1 cellular context compared by ENCODE assay signal in the genomic region with DNA sequence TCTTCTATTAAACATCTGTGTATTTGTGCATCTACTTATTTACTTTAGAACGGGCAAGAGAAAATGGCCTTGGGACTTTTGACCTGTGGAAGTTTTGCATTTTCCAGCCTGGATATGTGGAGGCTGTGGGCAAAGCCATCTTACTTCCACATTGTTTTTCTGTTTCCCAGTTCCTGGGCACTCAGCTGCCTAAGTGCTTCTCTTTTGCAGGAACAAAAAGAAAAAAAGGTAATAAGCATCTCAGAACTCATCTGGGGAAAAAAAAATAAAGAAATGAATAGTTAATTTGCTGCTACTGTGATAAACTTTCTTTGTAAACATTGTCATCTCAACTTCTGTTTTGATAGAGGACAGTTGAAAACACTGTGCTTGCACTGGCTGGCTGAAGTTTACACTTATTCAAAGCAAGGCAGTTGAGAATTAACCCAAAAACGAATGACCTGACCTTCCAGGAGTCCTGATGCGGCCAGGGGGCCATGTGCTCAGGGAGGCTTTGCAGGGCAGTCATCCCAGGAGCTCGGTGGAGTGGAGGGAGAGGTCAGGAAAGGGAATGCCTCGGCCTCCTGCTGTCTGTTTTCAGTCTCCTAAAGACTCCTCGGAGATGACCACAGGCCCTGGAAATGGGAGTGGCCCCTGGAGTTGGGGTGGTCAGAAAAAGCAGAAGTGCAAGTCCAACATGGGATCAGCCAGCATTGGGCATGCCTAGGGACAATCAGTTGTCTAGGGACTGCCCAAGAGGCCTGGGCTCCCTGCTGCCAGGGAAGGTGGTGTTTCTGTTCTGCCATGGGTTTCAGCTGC.
A peak's percentile ranks its signal among the peaks of the same experiment; 100 is the strongest.
TF ChIP-seq lines count a peak whose summit lies in the region.

No MANE protein-coding gene starts in this region.

TF ChIP-seq in HepG2, 621 proteins besides CTCF, POLR2A, EP300 and RAD21 (continued from another document and continues in another):
- no peak for TF ChIP-seq SKIL (CRISPR knock-in tag; IDR thresholded peaks at IDR 0.05; ENCODE audit: borderline replicate concordance)
- TF ChIP-seq, protein P1, sequence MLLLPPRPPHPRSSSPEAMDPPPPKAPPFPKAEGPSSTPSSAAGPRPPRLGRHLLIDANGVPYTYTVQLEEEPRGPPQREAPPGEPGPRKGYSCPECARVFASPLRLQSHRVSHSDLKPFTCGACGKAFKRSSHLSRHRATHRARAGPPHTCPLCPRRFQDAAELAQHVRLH (CRISPR knock-in tag; IDR thresholded peaks at IDR 0.05; ENCODE audit: borderline replicate concordance, low read depth), result 0 out of 2 replicates have a peak, but pooled peaks have one; percentile 8
- TF ChIP-seq CREB1 (IDR thresholded peaks at IDR 0.05), result no peak
- TF ChIP-seq CREB1 (CRISPR knock-in tag; IDR thresholded peaks at IDR 0.05), result no peak; the same call in 1 of the 2 replicates
- no peak for TF ChIP-seq ZIK1 (CRISPR knock-in tag; IDR thresholded peaks at IDR 0.05; ENCODE audit: borderline replicate concordance, low read depth)
- no peak for TF ChIP-seq HMG20B (CRISPR knock-in tag; conservative IDR thresholded peaks at IDR 0.05)
- TF ChIP-seq KLF11 (CRISPR knock-in tag; IDR thresholded peaks at IDR 0.05), result no peak
- TF ChIP-seq KLF12 (CRISPR knock-in tag; IDR thresholded peaks at IDR 0.05; ENCODE audit: borderline replicate concordance), result no peak
- TF ChIP-seq TFE3 (CRISPR knock-in tag; IDR thresholded peaks at IDR 0.05), result no peak
- no peak for TF ChIP-seq IKZF1 (IDR thresholded peaks at IDR 0.05)
- TF ChIP-seq AFF4 (CRISPR knock-in tag; IDR thresholded peaks at IDR 0.05), result no peak
- TF ChIP-seq ZNF383 (CRISPR knock-in tag; IDR thresholded peaks at IDR 0.05; ENCODE audit: borderline replicate concordance), result no peak
- TF ChIP-seq ZNF121 (CRISPR knock-in tag; IDR thresholded peaks at IDR 0.05), result no peak
- TF ChIP-seq ZFP37 (CRISPR knock-in tag; IDR thresholded peaks at IDR 0.05; ENCODE audit: borderline replicate concordance), result no peak
- TF ChIP-seq CHD4 (IDR thresholded peaks at IDR 0.05; ENCODE audit: borderline replicate concordance, low read length), result no peak
- TF ChIP-seq NFYC (CRISPR knock-in tag; IDR thresholded peaks at IDR 0.05), result no peak
- TF ChIP-seq SETDB1 (CRISPR knock-in tag; IDR thresholded peaks at IDR 0.05; ENCODE audit: borderline replicate concordance), result no peak
- no peak for TF ChIP-seq SMAD9 (CRISPR knock-in tag; IDR thresholded peaks at IDR 0.05)
- no peak for TF ChIP-seq TAF1 (CRISPR knock-in tag; IDR thresholded peaks at IDR 0.05)
- TF ChIP-seq PTBP1 (IDR thresholded peaks at IDR 0.05; ENCODE audit: low read depth, low read length, poor library complexity, severe bottlenecking), result no peak
- no peak for TF ChIP-seq ZNF441 (CRISPR knock-in tag; IDR thresholded peaks at IDR 0.05; ENCODE audit: borderline replicate concordance)
- TF ChIP-seq FOXA3 (CRISPR knock-in tag; IDR thresholded peaks at IDR 0.05), result peak; percentile 79
- TF ChIP-seq ZNF615 (CRISPR knock-in tag; IDR thresholded peaks at IDR 0.05; ENCODE audit: borderline replicate concordance), result no peak
- TF ChIP-seq, protein P2, sequence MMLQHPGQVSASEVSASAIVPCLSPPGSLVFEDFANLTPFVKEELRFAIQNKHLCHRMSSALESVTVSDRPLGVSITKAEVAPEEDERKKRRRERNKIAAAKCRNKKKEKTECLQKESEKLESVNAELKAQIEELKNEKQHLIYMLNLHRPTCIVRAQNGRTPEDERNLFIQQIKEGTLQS (CRISPR knock-in tag; IDR thresholded peaks at IDR 0.05), result no peak
- no peak for TF ChIP-seq FOXP1 (IDR thresholded peaks at IDR 0.05)
- 0 out of 2 replicates have a peak, but pooled peaks have one; percentile 23 for TF ChIP-seq FOXP1 (CRISPR knock-in tag; IDR thresholded peaks at IDR 0.05)
- no peak; the same call in 1 of the 2 replicates for TF ChIP-seq KMT2B (CRISPR knock-in tag; IDR thresholded peaks at IDR 0.05)
- no peak for TF ChIP-seq ZNF619 (CRISPR knock-in tag; IDR thresholded peaks at IDR 0.05)
- no peak for TF ChIP-seq MED13 (CRISPR knock-in tag; IDR thresholded peaks at IDR 0.05)
- no peak for TF ChIP-seq FOXO1 (CRISPR knock-in tag; IDR thresholded peaks at IDR 0.05)
- TF ChIP-seq ZNF550 (CRISPR knock-in tag; IDR thresholded peaks at IDR 0.05; ENCODE audit: borderline replicate concordance), result no peak
- TF ChIP-seq THAP11 (CRISPR knock-in tag; IDR thresholded peaks at IDR 0.05), result 0 out of 2 replicates have a peak, but pooled peaks have one; percentile 32
- TF ChIP-seq AKAP8 (CRISPR knock-in tag; IDR thresholded peaks at IDR 0.05), result 0 out of 2 replicates have a peak, but pooled peaks have one; percentile 31
- TF ChIP-seq GATAD2A (CRISPR knock-in tag; IDR thresholded peaks at IDR 0.05), result peak; percentile 83
- no peak for TF ChIP-seq ZFAT (CRISPR knock-in tag; conservative IDR thresholded peaks at IDR 0.05)
- no peak for TF ChIP-seq CBX5 (CRISPR knock-in tag; IDR thresholded peaks at IDR 0.05; ENCODE audit: borderline replicate concordance)
- TF ChIP-seq ZNF207 (IDR thresholded peaks at IDR 0.05; ENCODE audit: borderline replicate concordance), result no peak
- TF ChIP-seq REPIN1 (CRISPR knock-in tag; IDR thresholded peaks at IDR 0.05; ENCODE audit: borderline replicate concordance, low read depth), result no peak
- TF ChIP-seq NKX3-1 (CRISPR knock-in tag; IDR thresholded peaks at IDR 0.05), result no peak
- no peak for TF ChIP-seq ZFP36L2 (CRISPR knock-in tag; IDR thresholded peaks at IDR 0.05)
- TF ChIP-seq ZMYM2 (CRISPR knock-in tag; IDR thresholded peaks at IDR 0.05), result no peak
- no peak for TF ChIP-seq ZNF138 (CRISPR knock-in tag; IDR thresholded peaks at IDR 0.05; ENCODE audit: low read depth)
- TF ChIP-seq ZNF737 (CRISPR knock-in tag; IDR thresholded peaks at IDR 0.05; ENCODE audit: borderline replicate concordance), result no peak
- no peak for TF ChIP-seq ZNF572 (CRISPR knock-in tag; IDR thresholded peaks at IDR 0.05)
- TF ChIP-seq ZBTB26 (CRISPR knock-in tag; IDR thresholded peaks at IDR 0.05; ENCODE audit: borderline replicate concordance), result no peak
- TF ChIP-seq KAT8 (CRISPR knock-in tag; IDR thresholded peaks at IDR 0.05), result no peak
- TF ChIP-seq, protein P3, sequence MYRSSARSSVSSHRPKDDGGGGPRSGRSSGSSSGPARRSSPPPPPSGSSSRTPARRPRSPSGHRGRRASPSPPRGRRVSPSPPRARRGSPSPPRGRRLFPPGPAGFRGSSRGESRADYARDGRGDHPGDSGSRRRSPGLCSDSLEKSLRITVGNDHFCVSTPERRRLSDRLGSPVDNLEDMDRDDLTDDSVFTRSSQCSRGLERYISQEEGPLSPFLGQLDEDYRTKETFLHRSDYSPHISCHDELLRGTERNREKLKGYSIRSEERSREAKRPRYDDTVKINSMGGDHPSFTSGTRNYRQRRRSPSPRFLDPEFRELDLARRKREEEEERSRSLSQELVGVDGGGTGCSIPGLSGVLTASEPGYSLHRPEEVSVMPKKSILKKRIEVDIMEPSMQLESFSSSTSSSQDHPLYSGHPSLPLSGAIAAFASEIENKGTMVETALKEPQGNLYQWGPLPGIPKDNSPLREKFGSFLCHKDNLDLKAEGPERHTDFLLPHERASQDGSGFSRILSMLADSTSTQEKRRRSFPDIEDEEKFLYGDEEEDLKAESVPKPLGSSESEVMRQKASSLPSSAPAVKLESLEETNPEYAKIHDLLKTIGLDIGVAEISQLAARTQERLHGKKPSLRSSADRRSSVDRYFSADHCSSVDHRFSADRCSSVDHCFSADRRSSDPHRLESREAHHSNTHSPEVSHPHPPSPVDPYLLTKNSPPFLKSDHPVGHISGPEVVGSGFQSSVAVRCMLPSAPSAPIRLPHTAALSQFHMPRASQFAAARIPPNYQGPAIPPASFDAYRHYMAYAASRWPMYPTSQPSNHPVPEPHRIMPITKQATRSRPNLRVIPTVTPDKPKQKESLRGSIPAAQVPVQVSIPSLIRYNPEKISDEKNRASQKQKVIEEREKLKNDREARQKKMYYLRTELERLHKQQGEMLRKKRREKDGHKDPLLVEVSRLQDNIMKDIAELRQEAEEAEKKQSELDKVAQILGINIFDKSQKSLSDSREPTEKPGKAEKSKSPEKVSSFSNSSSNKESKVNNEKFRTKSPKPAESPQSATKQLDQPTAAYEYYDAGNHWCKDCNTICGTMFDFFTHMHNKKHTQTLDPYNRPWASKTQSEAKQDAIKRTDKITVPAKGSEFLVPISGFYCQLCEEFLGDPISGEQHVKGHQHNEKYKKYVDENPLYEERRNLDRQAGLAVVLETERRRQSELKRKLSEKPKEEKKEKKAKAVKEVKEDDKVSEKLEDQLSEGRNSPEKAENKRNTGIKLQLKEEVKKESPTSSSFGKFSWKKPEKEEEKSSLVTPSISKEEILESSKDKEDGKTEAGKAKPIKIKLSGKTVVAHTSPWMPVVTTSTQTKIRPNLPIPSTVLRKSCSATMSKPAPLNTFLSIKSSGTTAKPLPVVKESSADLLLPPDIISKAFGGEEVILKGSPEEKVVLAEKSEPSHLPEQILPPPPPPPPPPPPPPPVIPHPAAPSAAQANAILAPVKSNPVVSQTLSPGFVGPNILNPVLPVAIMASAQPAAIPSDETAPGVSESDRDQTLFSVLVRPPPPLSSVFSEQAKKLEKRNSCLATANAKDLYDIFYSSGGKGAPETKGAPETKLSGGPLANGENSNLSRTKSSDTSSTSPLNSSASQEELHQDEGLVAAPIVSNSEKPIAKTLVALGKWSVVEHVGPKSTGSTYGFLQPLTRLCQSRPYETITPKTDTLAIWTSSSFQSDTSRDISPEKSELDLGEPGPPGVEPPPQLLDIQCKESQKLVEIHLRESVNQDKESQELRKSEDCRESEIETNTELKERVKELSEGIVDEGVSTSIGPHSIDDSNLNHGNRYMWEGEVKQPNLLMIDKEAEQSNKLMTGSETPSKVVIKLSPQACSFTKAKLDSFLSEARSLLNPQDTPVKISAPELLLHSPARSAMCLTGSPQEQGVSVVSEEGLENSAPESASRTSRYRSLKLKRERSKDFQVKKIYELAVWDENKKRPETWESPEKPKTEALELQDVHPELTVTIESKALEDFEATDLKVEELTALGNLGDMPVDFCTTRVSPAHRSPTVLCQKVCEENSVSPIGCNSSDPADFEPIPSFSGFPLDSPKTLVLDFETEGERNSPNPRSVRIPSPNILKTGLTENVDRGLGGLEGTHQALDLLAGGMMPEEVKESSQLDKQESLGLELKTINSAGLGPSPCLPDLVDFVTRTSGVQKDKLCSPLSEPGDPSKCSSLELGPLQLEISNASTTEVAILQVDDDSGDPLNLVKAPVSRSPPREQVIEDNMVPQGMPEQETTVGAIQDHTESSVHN (CRISPR knock-in tag; IDR thresholded peaks at IDR 0.05), result no peak
- TF ChIP-seq ZSCAN25 (CRISPR knock-in tag; IDR thresholded peaks at IDR 0.05), result no peak
- no peak for TF ChIP-seq MATR3 (CRISPR knock-in tag; IDR thresholded peaks at IDR 0.05)
- TF ChIP-seq BRD4 (CRISPR knock-in tag; IDR thresholded peaks at IDR 0.05), result no peak
- no peak for TF ChIP-seq ZNF180 (CRISPR knock-in tag; IDR thresholded peaks at IDR 0.05; ENCODE audit: borderline replicate concordance, low read depth)
